ENCODE assay signal across 17 cellular contexts in the genomic region with DNA sequence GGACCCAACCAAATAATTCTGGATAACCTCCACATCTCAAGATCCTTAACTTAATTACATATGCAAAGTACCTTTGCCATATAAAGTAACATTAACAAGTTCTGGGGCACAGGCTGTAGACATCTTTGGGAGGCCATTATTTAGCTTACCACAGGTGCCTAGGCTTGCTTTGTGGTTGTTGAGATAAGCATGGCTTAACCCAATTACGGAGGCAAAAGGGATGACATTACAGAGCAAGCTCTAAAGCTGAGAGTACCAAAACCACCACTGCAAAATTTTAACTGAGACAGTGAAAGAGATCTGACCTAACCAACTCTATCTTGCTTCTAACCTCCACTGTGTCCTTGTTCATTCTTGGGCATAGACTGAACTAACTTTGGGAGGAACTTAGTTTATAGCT.
A peak's percentile ranks its signal among the peaks of the same experiment; 100 is the strongest.
DNase-seq lines count a peak whose midpoint lies in the region; TF ChIP-seq lines count a peak whose summit lies in the region.
"Had no signal": no experiment of that assay in that cellular context is flagged by ENCODE, and none has a peak within 500 bp of the region (broad histone marks: within the 10 kb centered on the region; RNA-seq: fewer than 3 reads in every experiment).

No MANE protein-coding gene starts in this region.

- H3K36me3 ChIP-seq in neural progenitor cell, result no peaks in the 10 kb centered on the region
- H3K36me3 ChIP-seq: BLaER1 treated with 17β-estradiol and CSF1 and Interleukin-3, amounts not matched to agents 10 nM and 100 nM had no signal

- H4K20me1 ChIP-seq in neural progenitor cell (ENCODE audit: low read depth), result no peaks in the 10 kb centered on the region
- H4K20me1 ChIP-seq: BLaER1 treated with 17β-estradiol and CSF1 and Interleukin-3, amounts not matched to agents 10 nM and 100 nM had no signal

- peaks cover 2% of the 10 kb centered on the region for H3K27me3 Mint-ChIP-seq in neural progenitor cell (ENCODE audit: insufficient read depth, low read depth)
- H3K27me3 Mint-ChIP-seq: B cell; CD4-positive, alpha-beta T cell had no signal

- H3K4me3 ChIP-seq in neural progenitor cell, result no peak overlapping the region
- H3K4me3 ChIP-seq: A549; BLaER1 treated with 17β-estradiol and CSF1 and Interleukin-3, amounts not matched to agents 10 nM and 100 nM had no signal

- H2AFZ ChIP-seq in neural progenitor cell (replicated peaks), result peak overlapping the region; percentile 37

- no peak overlapping the region for H3K9ac ChIP-seq in neural progenitor cell
- H3K9ac ChIP-seq: BLaER1 treated with 17β-estradiol and CSF1 and Interleukin-3, amounts not matched to agents 10 nM and 100 nM had no signal

- no peak overlapping the region for H3K4me2 ChIP-seq in neural progenitor cell
- H3K4me2 ChIP-seq: A549; BLaER1 treated with 17β-estradiol and CSF1 and Interleukin-3, amounts not matched to agents 10 nM and 100 nM had no signal

- CTCF ChIA-PET in GM10248 (lab: Yijun Ruan, JAX), result interaction anchor here (1.0 kb wide), 1 partner anchor 9 kb away, joined by 3 read pairs; no protein-coding TSS in a partner anchor

- peak; percentile 19 for DNase-seq in NCI-H82 (lab: John Stamatoyannopoulos, UW)
- no peak for DNase-seq in NCI-H82 treated with DMSO at 0.1 percent for 48 hours (lab: John Stamatoyannopoulos, UW; ENCODE audit: unreplicated experiment)
- no peak for DNase-seq in neural progenitor cell (ENCODE audit: low spot score)
- DNase-seq in GM10248 (ENCODE audit: extremely low spot score), result no peak
- no peak for DNase-seq in NCI-H2227 treated with DMSO at 0.1 percent for 48 hours (lab: John Stamatoyannopoulos, UW)
- DNase-seq: AML-193; Caco-2; Calu3; CD4-positive, alpha-beta T cell; CD8-positive, alpha-beta T cell; DMS79 treated with DMSO at 0.1 percent for 48 hours; GF-D8 had no signal

- H3K9me3 Mint-ChIP-seq in neural progenitor cell, result peaks cover 4% of the 10 kb centered on the region

- H3K27ac ChIP-seq in neural progenitor cell, result no peak overlapping the region
- H3K27ac ChIP-seq: 22Rv1; A549; BLaER1 treated with 17β-estradiol and CSF1 and Interleukin-3, amounts not matched to agents 10 nM and 100 nM; C4-2B had no signal

- no peak overlapping the region for H3K27ac Mint-ChIP-seq in neural progenitor cell
- H3K27ac Mint-ChIP-seq: B cell; CD4-positive, alpha-beta T cell; CD8-positive, alpha-beta T cell had no signal

- no peaks in the 10 kb centered on the region for H3K79me2 ChIP-seq in neural progenitor cell (ENCODE audit: low read depth)

- no peaks in the 10 kb centered on the region for H3K4me1 Mint-ChIP-seq in neural progenitor cell
- H3K4me1 Mint-ChIP-seq: B cell had no signal

- POLR2A ChIA-PET in GM10248 (lab: Yijun Ruan, JAX), result no interaction called here

- H3K4me3 Mint-ChIP-seq in neural progenitor cell, result no peak overlapping the region
- H3K4me3 Mint-ChIP-seq: B cell; CD4-positive, alpha-beta T cell; CD8-positive, alpha-beta T cell had no signal

- TF ChIP-seq CTCF in neural progenitor cell (IDR thresholded peaks at IDR 0.05) (no peak), GM10248 (IDR thresholded peaks at IDR 0.05; ENCODE audit: control extremely low read depth, extremely low read depth, low read depth, missing control alignments) (no peak)

- H3K9me3 ChIP-seq in neural progenitor cell (ENCODE audit: low read depth), result no peaks in the 10 kb centered on the region
- H3K9me3 ChIP-seq: A549, Caco-2 had no signal

- no peaks in the 10 kb centered on the region for H3K36me3 Mint-ChIP-seq in neural progenitor cell
- H3K36me3 Mint-ChIP-seq: CD8-positive, alpha-beta T cell had no signal

- H3K4me1 ChIP-seq in neural progenitor cell, result no peaks in the 10 kb centered on the region
- H3K4me1 ChIP-seq: A549; BLaER1 treated with 17β-estradiol and CSF1 and Interleukin-3, amounts not matched to agents 10 nM and 100 nM; Caco-2 had no signal

- H3F3A ChIP-seq in neural progenitor cell (ENCODE audit: low read depth), result no peaks in the 10 kb centered on the region

- no peaks in the 10 kb centered on the region for H3K27me3 ChIP-seq in neural progenitor cell
- H3K27me3 ChIP-seq: BLaER1 treated with 17β-estradiol and CSF1 and Interleukin-3, amounts not matched to agents 10 nM and 100 nM had no signal
